ENCODE assay signal across 8 cellular contexts in genomic region chr16:9090960-9091866, GRCh38. TPM values are rescaled to one million over a fixed set of nuclear protein-coding genes. Genes with fewer than 3 reads are reported as not detected.
A peak's percentile ranks its signal among the peaks of the same experiment; 100 is the strongest.
DNase-seq lines count a peak whose midpoint lies in the region; ATAC-seq and TF ChIP-seq lines count a peak whose summit lies in the region.

Gene HAPSTR1, plus strand, starts transcription at chr16:9091644. Its CDS starts 401 bp downstream, at chr16:9092045.

- no peaks in the 10 kb centered on the region for H3K27me3 Mint-ChIP-seq in natural killer cell treated with Interleukin-12 subunit alpha and Interleukin-12 subunit beta and Interleukin-15 and Interleukin-18, amount 100 ng/mL, for 72 hours

- H3K27me3 ChIP-seq in RWPE2 (ENCODE audit: insufficient read depth, poor library complexity, severe bottlenecking): no peaks in the 10 kb centered on the region

- H3K4me3 ChIP-seq in RWPE2 (ENCODE audit: severe bottlenecking): peak within 1 kb of the TSS; percentile 93

- H3K36me3 ChIP-seq in RWPE2 (ENCODE audit: low read depth): peaks cover 35% of the 10 kb centered on the region

- H3K9me3 ChIP-seq in RWPE2 (ENCODE audit: severe bottlenecking): no peaks in the 10 kb centered on the region

- no peaks in the 10 kb centered on the region for H3K9me3 Mint-ChIP-seq in natural killer cell treated with Interleukin-12 subunit alpha and Interleukin-12 subunit beta and Interleukin-15 and Interleukin-18, amount 100 ng/mL, for 72 hours

- peak within 1 kb of the TSS; percentile 84 for H3K27ac ChIP-seq in RWPE2 (ENCODE audit: poor library complexity, severe bottlenecking)

- H3K36me3 Mint-ChIP-seq in natural killer cell treated with Interleukin-12 subunit alpha and Interleukin-12 subunit beta and Interleukin-15 and Interleukin-18, amount 100 ng/mL, for 72 hours: peaks cover 32% of the 10 kb centered on the region

- H3K27ac Mint-ChIP-seq in natural killer cell treated with Interleukin-12 subunit alpha and Interleukin-12 subunit beta and Interleukin-15 and Interleukin-18, amount 100 ng/mL, for 72 hours: peak within 1 kb of the TSS; percentile 93 to 98

- peak; percentile 100 for DNase-seq in EH (ENCODE audit: low read depth)
- DNase-seq in H4 (ENCODE audit: low spot score): peak; percentile 100
- peak; percentile 99 for DNase-seq in LoVo (ENCODE audit: low spot score)
- DNase-seq in RWPE2 (ENCODE audit: low spot score): peak; percentile 100
- peak; percentile 99 for DNase-seq in activated T-helper 9 cell treated with anti-CD3 and anti-CD28 coated beads, Interleukin-2, amount 50 U/mL, for 16 hours (ENCODE audit: low read depth)
- DNase-seq in fibroblast of peridontal ligament (ENCODE audit: extremely low read depth): peak; percentile 100
- DNase-seq in natural killer cell treated with Interleukin-12 subunit alpha and Interleukin-12 subunit beta and Interleukin-15 and Interleukin-18, amount 100 ng/mL, for 72 hours (ENCODE audit: low spot score): peak; percentile 100
- peak; percentile 100 for DNase-seq in stimulated activated naive CD8-positive, alpha-beta T cell treated with anti-CD3 and anti-CD28 coated beads, Interleukin-15, Interleukin-2, amounts not matched to agents 100 U/mL and 50 U/mL, for 24 hours

- no peak for TF ChIP-seq CTCF in RWPE2 (IDR thresholded peaks at IDR 0.05; ENCODE audit: poor library complexity, severe bottlenecking)

- peak within 1 kb of the TSS; percentile 99 for H3K4me3 Mint-ChIP-seq in natural killer cell treated with Interleukin-12 subunit alpha and Interleukin-12 subunit beta and Interleukin-15 and Interleukin-18, amount 100 ng/mL, for 72 hours

- ATAC-seq in RWPE2 (ENCODE audit: low read depth): peak; percentile 96
- peak; percentile 94 to 96 for ATAC-seq in natural killer cell treated with Interleukin-12 subunit alpha and Interleukin-12 subunit beta and Interleukin-15 and Interleukin-18, amount 100 ng/mL, for 72 hours
- ATAC-seq in stimulated activated naive CD8-positive, alpha-beta T cell treated with anti-CD3 and anti-CD28 coated beads, Interleukin-15, Interleukin-2, amounts not matched to agents 100 U/mL and 50 U/mL, for 24 hours: peak; percentile 94

- peaks cover 38 to 39% of the 10 kb centered on the region in 2 donors for H3K4me1 Mint-ChIP-seq in natural killer cell treated with Interleukin-12 subunit alpha and Interleukin-12 subunit beta and Interleukin-15 and Interleukin-18, amount 100 ng/mL, for 72 hours (ENCODE audit: low read depth in 2 of 2)

- peaks cover 16% of the 10 kb centered on the region for H3K4me1 ChIP-seq in RWPE2 (ENCODE audit: insufficient read depth, poor library complexity, severe bottlenecking)

RNA-seq across cellular contexts. Expression of gene HAPSTR1, which starts in this region (rescaled TPM):
- 37.0 and 45.7 TPM in 2 replicates for total RNA-seq in H4 (2014; rRNA removed; shearing (Covaris generic))
- 10 to 100 TPM; 65.5 to 72.6 TPM for total RNA-seq in natural killer cell treated with Interleukin-12 subunit alpha and Interleukin-12 subunit beta and Interleukin-15 and Interleukin-18, amount 100 ng/mL, for 72 hours

Comparison
In these comparisons a context has a peak if more than half of its experiments do, and no peak if none do; other contexts are left out.
1. Peak in every context shown above with its lines: DNase-seq, ATAC-seq, H3K4me3 ChIP-seq and H3K27ac ChIP-seq.